8 cellular contexts compared by ENCODE assay signal in genomic region chr12:6538420-6539275, GRCh38. TPM values are rescaled to one million over a fixed set of nuclear protein-coding genes. Genes with fewer than 3 reads are reported as not detected.
DNase-seq lines count a peak whose midpoint lies in the region; ATAC-seq and TF ChIP-seq lines count a peak whose summit lies in the region.

No MANE protein-coding gene starts in this region.

- peak overlapping the region; percentile 46 for H3K27ac ChIP-seq in angular gyrus (ENCODE audit: low read depth, low read length)

- ATAC-seq in HG03378 (IDR thresholded peaks at IDR 0.05; ENCODE audit: unreplicated experiment) (no peak), HG03139 (IDR thresholded peaks at IDR 0.05; ENCODE audit: unreplicated experiment) (no peak), GM21360 (IDR thresholded peaks at IDR 0.05; ENCODE audit: unreplicated experiment) (no peak)

- no peaks in the 10 kb centered on the region for H3K9me3 Mint-ChIP-seq in nephron

- H3K4me1 Mint-ChIP-seq in nephron = peaks cover 48% of the 10 kb centered on the region

- peak overlapping the region in 2 of 3 experiments; percentile 26 to 41 for H3K27ac Mint-ChIP-seq in nephron

- TF ChIP-seq CTCF in nephron (IDR thresholded peaks at IDR 0.05; ENCODE audit: unreplicated experiment in 3 of 3) = no peak

- H3K27me3 Mint-ChIP-seq in nephron (ENCODE audit: low read depth) = no peaks in the 10 kb centered on the region

- peaks cover 41% of the 10 kb centered on the region for H3K36me3 Mint-ChIP-seq in nephron (ENCODE audit: low read depth)

- peak overlapping the region in 1 of 3 experiments; percentile 21 for H3K4me3 Mint-ChIP-seq in nephron

- DNase-seq in GM03348 (ENCODE audit: low spot score) (peak; percentile 18), M059J (ENCODE audit: low read depth) (peak; percentile 85), NCI-H187 treated with DMSO at 0.1 percent for 48 hours (lab: John Stamatoyannopoulos, UW) (no peak)

RNA-seq across cellular contexts. Expression of gene GAPDH, which starts 4.3 kb away (rescaled TPM):
- total RNA-seq in M059J (2014; rRNA removed; shearing (Covaris generic)) = 6,702 and 8,157 TPM in 2 replicates

RNA-seq across cellular contexts. Expression of gene IFFO1, which starts 17.2 kb away (rescaled TPM):
- total RNA-seq in M059J (2014; rRNA removed; shearing (Covaris generic)) = 5.4 and 13.4 TPM in 2 replicates

RNA-seq across cellular contexts. Expression of gene NOP2, which starts 29.4 kb away (rescaled TPM):
- 29.8 and 47.0 TPM in 2 replicates for total RNA-seq in M059J (2014; rRNA removed; shearing (Covaris generic))

RNA-seq across cellular contexts. Expression of gene NCAPD2, which starts 44.7 kb away (rescaled TPM):
- total RNA-seq in M059J (2014; rRNA removed; shearing (Covaris generic)) = 61.8 and 117 TPM in 2 replicates

RNA-seq across cellular contexts. Expression of gene MRPL51, which starts 45.6 kb away (rescaled TPM):
- 141 and 159 TPM in 2 replicates for total RNA-seq in M059J (2014; rRNA removed; shearing (Covaris generic))
